In the genomic region with DNA sequence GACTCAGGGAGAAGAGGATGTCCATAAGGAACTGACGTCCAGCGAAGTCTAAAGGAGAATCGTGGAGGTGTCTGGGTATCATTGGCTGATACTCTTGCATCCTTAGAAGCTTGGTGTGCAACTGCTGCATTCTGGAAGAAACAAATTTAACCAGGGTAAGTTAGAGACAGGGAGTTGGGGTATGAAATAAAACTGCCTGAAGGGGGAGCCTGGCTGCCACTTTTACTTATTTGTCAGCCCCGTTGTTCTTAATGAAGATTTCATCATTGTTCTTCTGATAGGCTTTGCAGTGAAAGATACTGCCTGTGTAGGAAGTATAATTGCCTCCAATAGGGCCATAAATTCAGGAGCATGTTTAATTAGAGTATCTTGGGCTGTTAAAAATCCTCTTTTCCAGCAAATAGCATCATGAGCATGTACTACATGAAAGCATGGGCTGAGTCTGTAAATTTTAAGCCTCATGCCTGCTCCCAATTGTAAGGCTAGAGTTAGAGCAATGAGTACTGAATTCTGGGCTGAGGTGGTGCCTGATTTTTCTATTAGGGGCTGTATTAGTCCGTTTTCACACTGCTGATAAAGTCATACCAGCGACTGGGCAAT, we compare ENCODE assay signal across 8 cellular contexts.
DNase-seq lines count a peak whose midpoint lies in the region; ATAC-seq and TF ChIP-seq lines count a peak whose summit lies in the region.

No MANE protein-coding gene starts in this region.

- H3F3A ChIP-seq in Loucy (ENCODE audit: low read depth) (no peaks in the 10 kb centered on the region), smooth muscle cell (ENCODE audit: low read depth) (no peaks in the 10 kb centered on the region)

- H3K4me3 ChIP-seq in Loucy (ENCODE audit: low read length, poor library complexity, severe bottlenecking) (no peak overlapping the region), fibroblast of mammary gland (ENCODE audit: control insufficient read depth, low read depth, low read length) (no peak overlapping the region), smooth muscle cell (no peak overlapping the region)

- H3K27ac ChIP-seq in smooth muscle cell (ENCODE audit: low read depth), result no peak overlapping the region

- H3K36me3 ChIP-seq in Loucy (ENCODE audit: insufficient read depth, low read length) (no peaks in the 10 kb centered on the region), smooth muscle cell (ENCODE audit: low read depth) (no peaks in the 10 kb centered on the region)

- H4K20me1 ChIP-seq in Loucy (ENCODE audit: insufficient read depth, low read length, poor library complexity, severe bottlenecking), result no peaks in the 10 kb centered on the region
- no peaks in the 10 kb centered on the region for H4K20me1 ChIP-seq in smooth muscle cell (ENCODE audit: low read depth)

- no peak overlapping the region for H2AFZ ChIP-seq in Loucy (ENCODE audit: low read length)
- H2AFZ ChIP-seq in smooth muscle cell (ENCODE audit: low read depth), result no peak overlapping the region

- peak; percentile 12 for DNase-seq in activated CD4-positive, alpha-beta T cell treated with anti-CD3 and anti-CD28 coated beads for 1 hour
- peak; percentile 19 for DNase-seq in fibroblast of mammary gland (ENCODE audit: low read depth)
- no peak for DNase-seq in smooth muscle cell (lab: John Stamatoyannopoulos, UW; ENCODE audit: unreplicated experiment)
- DNase-seq in hepatic stellate cell (ENCODE audit: low spot score), result no peak
- DNase-seq in germinal center (ENCODE audit: low spot score), result no peak

- H3K9me3 ChIP-seq in Loucy (ENCODE audit: insufficient read depth, low read depth, low read length), result no peaks in the 10 kb centered on the region
- H3K9me3 ChIP-seq in smooth muscle cell (replicated peaks; ENCODE audit: low read depth), result no peaks in the 10 kb centered on the region

- ATAC-seq in GM21737 (IDR thresholded peaks at IDR 0.05; ENCODE audit: unreplicated experiment), result peak; percentile 62

- H3K27me3 ChIP-seq in Loucy (ENCODE audit: insufficient read depth, low read length, poor library complexity, severe bottlenecking), result no peaks in the 10 kb centered on the region
- H3K27me3 ChIP-seq in smooth muscle cell (ENCODE audit: low read depth), result no peaks in the 10 kb centered on the region

- H3K79me2 ChIP-seq in Loucy (ENCODE audit: insufficient read depth, low read length) (no peaks in the 10 kb centered on the region), smooth muscle cell (ENCODE audit: low read depth) (no peaks in the 10 kb centered on the region)

- H3K4me2 ChIP-seq in Loucy (ENCODE audit: low read depth, low read length, poor library complexity, severe bottlenecking) (no peak overlapping the region), smooth muscle cell (no peak overlapping the region)

- H3K4me1 ChIP-seq in Loucy (ENCODE audit: insufficient read depth, low read length, poor library complexity, severe bottlenecking), result no peaks in the 10 kb centered on the region
- no peaks in the 10 kb centered on the region for H3K4me1 ChIP-seq in smooth muscle cell (ENCODE audit: low read depth)

- no peak overlapping the region for H3K9ac ChIP-seq in Loucy (ENCODE audit: low read depth, low read length, poor library complexity, severe bottlenecking)
- no peak overlapping the region for H3K9ac ChIP-seq in smooth muscle cell (ENCODE audit: low read depth)

- peak; percentile 44 for TF ChIP-seq CTCF in GM12874 (IDR thresholded peaks at IDR 0.05; ENCODE audit: insufficient read depth, low read depth, low read length)
- TF ChIP-seq CTCF in Loucy (conservative IDR thresholded peaks at IDR 0.05; ENCODE audit: low read length), result peak; percentile 33; the same call in 1 of the 2 replicates
- peak; percentile 37 for TF ChIP-seq CTCF in fibroblast of mammary gland (conservative IDR thresholded peaks at IDR 0.05; ENCODE audit: control insufficient read depth, insufficient read depth, low read depth, low read length)
- TF ChIP-seq CTCF in smooth muscle cell (IDR thresholded peaks at IDR 0.05; ENCODE audit: borderline replicate concordance, insufficient read depth, poor library complexity, severe bottlenecking), result peak; percentile 52

- H3K9me2 ChIP-seq in Loucy (replicated peaks; ENCODE audit: low read depth, low read length), result no peaks in the 10 kb centered on the region

- 55% methylated on average over 6 of the region's 6 CpGs for WGBS in smooth muscle cell (ENCODE audit: low lambda C conversion rate)

Comparison
In these comparisons a context has a peak if more than half of its experiments do, and no peak if none do; other contexts are left out.
1. DNase-seq: peak in activated CD4-positive, alpha-beta T cell treated with anti-CD3 and anti-CD28 coated beads for 1 hour (single experiment) and fibroblast of mammary gland (single experiment); none in smooth muscle cell (single experiment), hepatic stellate cell (single experiment) and germinal center (single experiment).
2. Peak in every context shown above with its lines, with median percentiles within 50 percentile points of each other: CTCF ChIP-seq.